ENCODE assay signal across 8 cellular contexts in the genomic region with DNA sequence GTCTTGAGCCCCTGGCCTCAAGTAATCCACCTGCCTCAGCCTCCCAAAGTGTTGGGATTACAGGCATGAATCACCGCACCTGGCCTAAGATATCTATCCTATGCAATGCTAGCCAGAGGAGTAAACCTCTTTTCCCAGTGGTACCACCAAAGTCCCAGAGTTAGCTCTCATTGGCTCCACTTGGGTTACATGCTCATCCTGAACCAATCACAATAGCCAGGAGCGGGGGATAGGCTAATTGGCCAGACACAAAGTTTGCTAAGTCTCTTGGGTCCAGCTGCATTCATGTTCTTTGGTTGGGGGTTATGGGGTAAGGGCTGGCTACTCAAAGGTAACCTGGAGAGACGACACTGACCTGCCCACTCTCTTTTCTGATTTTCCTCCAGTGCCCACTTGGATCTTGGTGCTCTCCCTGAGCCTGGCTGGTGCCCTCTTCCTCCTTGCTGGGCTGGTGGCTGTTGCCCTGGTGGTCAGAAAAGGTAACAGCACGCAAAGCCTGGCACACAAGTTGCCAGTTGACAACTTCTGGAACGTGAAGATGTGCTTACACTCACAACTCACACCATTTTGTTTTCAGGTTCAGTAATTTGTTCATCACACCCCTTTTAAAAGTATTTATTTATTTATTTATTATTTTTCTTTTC. TPM values are rescaled to one million over a fixed set of nuclear protein-coding genes. Genes with fewer than 3 reads are reported as not detected.
DNase-seq lines count a peak whose midpoint lies in the region; ATAC-seq and TF ChIP-seq lines count a peak whose summit lies in the region.

No MANE protein-coding gene starts in this region.

- no peak overlapping the region for H3K4me3 ChIP-seq in right atrium auricular region
- no peak overlapping the region for H3K4me3 ChIP-seq in Peyer's patch
- H3K4me3 ChIP-seq in fibroblast of the aortic adventitia (ENCODE audit: low read depth, low read length), result no peak overlapping the region
- no peak overlapping the region for H3K4me3 ChIP-seq in upper lobe of left lung

- DNase-seq in right atrium auricular region (ENCODE audit: low spot score) (no peak), Right ventricle myocardium superior (no peak), Peyer's patch (no peak), fibroblast of the aortic adventitia (ENCODE audit: low read depth) (no peak), upper lobe of left lung (no peak), DMS79 (lab: John Stamatoyannopoulos, UW) (no peak)

- ATAC-seq in Right ventricle myocardium superior (ENCODE audit: poor library complexity) (no peak), upper lobe of left lung (ENCODE audit: low FRiP score in 2 of 2) (peak in 1 of 2 donors; percentile 38), GM19395 (IDR thresholded peaks at IDR 0.05; ENCODE audit: unreplicated experiment) (no peak), HG02852 (IDR thresholded peaks at IDR 0.05; ENCODE audit: unreplicated experiment) (no peak)

- WGBS in upper lobe of left lung, 2 donors, result 71 to 85% methylated on average over 5 of the region's 5 CpGs

- no peaks in the 10 kb centered on the region for H3K4me1 ChIP-seq in right atrium auricular region
- no peaks in the 10 kb centered on the region for H3K4me1 ChIP-seq in Peyer's patch
- H3K4me1 ChIP-seq in upper lobe of left lung, result no peaks in the 10 kb centered on the region

- intact Hi-C loops in Right ventricle myocardium superior (cut with DNase I), result no loop called here

- no peaks in the 10 kb centered on the region for H3K9me3 ChIP-seq in right atrium auricular region
- H3K9me3 ChIP-seq in Peyer's patch, result no peaks in the 10 kb centered on the region
- no peaks in the 10 kb centered on the region for H3K9me3 ChIP-seq in upper lobe of left lung

- H3K27ac ChIP-seq in right atrium auricular region (no peak overlapping the region), Peyer's patch (no peak overlapping the region), upper lobe of left lung (no peak overlapping the region)

- H3K27me3 ChIP-seq in right atrium auricular region (no peaks in the 10 kb centered on the region), Peyer's patch (no peaks in the 10 kb centered on the region), upper lobe of left lung (no peaks in the 10 kb centered on the region)

- TF ChIP-seq POLR2A in Peyer's patch (IDR thresholded peaks at IDR 0.05) (no peak), upper lobe of left lung (IDR thresholded peaks at IDR 0.05) (no peak)

- H3K36me3 ChIP-seq in right atrium auricular region (no peaks in the 10 kb centered on the region), Peyer's patch (no peaks in the 10 kb centered on the region), upper lobe of left lung (no peaks in the 10 kb centered on the region)

- TF ChIP-seq EP300 in upper lobe of left lung (IDR thresholded peaks at IDR 0.05), result no peak

- TF ChIP-seq CTCF in right atrium auricular region (IDR thresholded peaks at IDR 0.05) (peak; percentile 17 to 45), Peyer's patch (IDR thresholded peaks at IDR 0.05) (peak in 5 of 6 experiments; percentile 24 to 50 (median 42)), fibroblast of the aortic adventitia (IDR thresholded peaks at IDR 0.05; ENCODE audit: insufficient read depth, low read length) (peak; percentile 55), upper lobe of left lung (IDR thresholded peaks at IDR 0.05) (peak; percentile 17 to 42 (median 34))

RNA-seq across cellular contexts. Expression of gene C19orf38, which starts 7.8 kb away (rescaled TPM):
- total RNA-seq in right atrium auricular region, result 1 to 10 TPM in 1 of 2 donors, not detected in 1; 1.5 TPM
- total RNA-seq in Right ventricle myocardium superior, result 0.59 TPM
- total RNA-seq in Peyer's patch, result 10 to 100 TPM in 1 of 4 donors, not detected in 3; 20.6 TPM
- total RNA-seq in fibroblast of the aortic adventitia (ENCODE audit: low replicate concordance), result 0.41 and 0.81 TPM in 2 replicates
- 10 to 100 TPM in 2 of 6 donors, 1 to 10 TPM in 4; 2.8 to 26.2 (median 6.8) TPM for total RNA-seq in upper lobe of left lung

RNA-seq across cellular contexts. Expression of gene CARM1, which starts 15.4 kb away (rescaled TPM):
- total RNA-seq in right atrium auricular region, result 10 to 100 TPM; 15.3 to 19.8 TPM
- 29.9 TPM for total RNA-seq in Right ventricle myocardium superior
- 10 to 100 TPM; 23.8 to 40.6 (median 29.7) TPM for total RNA-seq in Peyer's patch
- total RNA-seq in fibroblast of the aortic adventitia (ENCODE audit: low replicate concordance), result 16.4 and 39.6 TPM in 2 replicates
- total RNA-seq in upper lobe of left lung, result 10 to 100 TPM; 19.0 to 30.6 (median 25.3) TPM

RNA-seq across cellular contexts. Expression of gene TMED1, which starts 20.0 kb away (rescaled TPM):
- total RNA-seq in right atrium auricular region, result 10 to 100 TPM; 39.3 to 50.9 TPM
- total RNA-seq in Right ventricle myocardium superior, result 30.8 TPM
- 10 to 100 TPM; 11.6 to 18.4 (median 16.0) TPM for total RNA-seq in Peyer's patch
- 30.2 and 44.3 TPM in 2 replicates for total RNA-seq in fibroblast of the aortic adventitia (ENCODE audit: low replicate concordance)
- 10 to 100 TPM; 11.3 to 40.7 (median 25.1) TPM for total RNA-seq in upper lobe of left lung
